ENCODE assay signal across 24 cellular contexts in genomic region chr20:44437497-44437896, GRCh38.
"Had no signal": no experiment of that assay in that cellular context is flagged by ENCODE, and none has a peak within 500 bp of the region (broad histone marks: within the 10 kb centered on the region; RNA-seq: fewer than 3 reads in every experiment).

No MANE protein-coding gene starts in this region.

- H3K4me1 Mint-ChIP-seq: activated T-helper 17 cell treated with anti-CD3 and anti-CD28 coated beads, Interleukin-2, amount 50 U/mL, for 72 hours; brain; central memory CD8-positive, alpha-beta T cell had no signal

- ATAC-seq: activated CD4-positive, CD25-positive, alpha-beta regulatory T cell treated with anti-CD3 and anti-CD28 coated beads, Interleukin-2, amount 50 U/mL, for 24 hours; activated T-helper 17 cell treated with anti-CD3 and anti-CD28 coated beads, Interleukin-2, amount 50 U/mL, for 72 hours had no signal

- H3K36me3 Mint-ChIP-seq: activated naive CD8-positive, alpha-beta T cell; brain had no signal

- H3K27ac ChIP-seq: KMS-11, RWPE1, SJCRH30, WERI-Rb-1 had no signal

- DNase-seq: activated CD4-positive, alpha-beta T cell treated with anti-CD3 and anti-CD28 coated beads for 4 hours; activated gamma-delta T cell; activated naive CD4-positive, alpha-beta T cell treated with anti-CD3 and anti-CD28 coated beads for 36 hours; activated T-cell treated with anti-CD3 and anti-CD28 coated beads for 4 hours; activated T-cell treated with anti-CD3 and anti-CD28 coated beads, Interleukin-2, amount 50 U/mL, for 48 hours; amygdala; NCI-H1105 treated with DMSO at 0.1 percent for 48 hours; NCI-H1436 treated with DMSO at 0.1 percent for 48 hours; NCI-H187; NCI-H2081; NCI-H510A treated with DMSO at 0.1 percent for 48 hours; Peyer's patch; Right ventricle myocardium superior; SJCRH30; SK-N-SH; T-helper 1 cell; WERI-Rb-1 had no signal

- H3K36me3 ChIP-seq: Peyer's patch, SJCRH30, WERI-Rb-1 had no signal

- H3K27ac Mint-ChIP-seq: activated naive CD4-positive, alpha-beta T cell treated with anti-CD3 and anti-CD28 coated beads for 36 hours; activated naive CD8-positive, alpha-beta T cell; activated T-helper 17 cell treated with anti-CD3 and anti-CD28 coated beads, Interleukin-2, amount 50 U/mL, for 72 hours; brain had no signal

- H3K4me3 Mint-ChIP-seq: activated naive CD4-positive, alpha-beta T cell treated with anti-CD3 and anti-CD28 coated beads for 36 hours; activated naive CD8-positive, alpha-beta T cell; activated T-helper 17 cell treated with anti-CD3 and anti-CD28 coated beads, Interleukin-2, amount 50 U/mL, for 72 hours; brain; central memory CD8-positive, alpha-beta T cell had no signal

- H3K4me1 ChIP-seq: SJCRH30 had no signal

- H3K27me3 ChIP-seq: Peyer's patch had no signal

- H3K9me3 Mint-ChIP-seq: activated naive CD4-positive, alpha-beta T cell treated with anti-CD3 and anti-CD28 coated beads for 36 hours; activated T-helper 17 cell treated with anti-CD3 and anti-CD28 coated beads, Interleukin-2, amount 50 U/mL, for 72 hours; brain; central memory CD8-positive, alpha-beta T cell had no signal

- H3K9ac ChIP-seq: KMS-11, SK-N-SH had no signal

- H3K9me3 ChIP-seq: Peyer's patch, SJCRH30, SK-N-SH had no signal

- H3K4me3 ChIP-seq: Peyer's patch, SJCRH30 had no signal
